26 cellular contexts compared by ENCODE assay signal in the genomic region with DNA sequence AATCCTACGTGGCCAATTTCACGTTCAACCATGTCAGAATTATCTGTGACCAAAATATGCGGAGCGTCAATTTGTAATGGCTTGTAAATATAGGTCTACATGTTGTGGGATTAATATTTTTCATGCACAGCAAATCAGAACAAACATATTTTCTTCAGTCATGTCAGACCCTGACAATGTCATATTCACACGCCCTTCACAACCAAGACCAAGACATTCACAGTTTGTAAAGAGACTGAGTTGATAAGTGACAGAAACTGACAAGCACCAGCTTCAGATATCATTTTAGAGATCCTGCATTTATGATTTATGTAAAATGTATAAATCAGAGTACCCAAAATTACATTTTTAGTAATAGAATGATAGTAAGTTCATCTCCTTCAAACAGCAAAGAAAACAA.
"Had no signal": no experiment of that assay in that cellular context is flagged by ENCODE, and none has a peak within 500 bp of the region (broad histone marks: within the 10 kb centered on the region; RNA-seq: fewer than 3 reads in every experiment).

No MANE protein-coding gene starts in this region.

- H3K9me3 ChIP-seq: colonic mucosa, esophagus muscularis mucosa, esophagus squamous epithelium, gastrocnemius medialis, gastroesophageal sphincter, heart left ventricle, heart right ventricle had no signal

- H3K4me1 Mint-ChIP-seq: endodermal cell had no signal

- H3K36me3 ChIP-seq: colonic mucosa, esophagus muscularis mucosa, esophagus squamous epithelium, gastrocnemius medialis, gastroesophageal sphincter, heart left ventricle, heart right ventricle had no signal

- H3K27me3 ChIP-seq: colonic mucosa, dorsolateral prefrontal cortex, esophagus muscularis mucosa, esophagus squamous epithelium, foreskin keratinocyte, gastrocnemius medialis, gastroesophageal sphincter, heart left ventricle, heart right ventricle had no signal

- ATAC-seq: effector memory CD8-positive, alpha-beta T cell; esophagus mucosa; foreskin keratinocyte; gastrocnemius medialis; gastroesophageal sphincter; heart left ventricle; heart right ventricle had no signal

- H3K27ac Mint-ChIP-seq: dendritic cell treated with granulocyte-macrophage colony-stimulating factor and Interleukin-4, amounts not matched to agents 40 ng/mL and 50 ng/mL, for 4 days; effector memory CD8-positive, alpha-beta T cell; endodermal cell had no signal

- H3K27me3 Mint-ChIP-seq: dendritic cell treated with granulocyte-macrophage colony-stimulating factor and Interleukin-4, amounts not matched to agents 40 ng/mL and 50 ng/mL, for 4 days; effector memory CD8-positive, alpha-beta T cell had no signal

- H3K4me3 Mint-ChIP-seq: dendritic cell treated with granulocyte-macrophage colony-stimulating factor and Interleukin-4, amounts not matched to agents 40 ng/mL and 50 ng/mL, for 4 days; effector memory CD8-positive, alpha-beta T cell; endodermal cell had no signal

- H3K9me3 Mint-ChIP-seq: dendritic cell treated with granulocyte-macrophage colony-stimulating factor and Interleukin-4, amounts not matched to agents 40 ng/mL and 50 ng/mL, for 4 days; endodermal cell had no signal

- H3K4me3 ChIP-seq: colonic mucosa, coronary artery, dorsolateral prefrontal cortex, esophagus muscularis mucosa, esophagus squamous epithelium, gastrocnemius medialis, gastroesophageal sphincter, heart left ventricle, heart right ventricle had no signal

- DNase-seq: colonic mucosa; cortex of kidney; dermis blood vessel endothelial cell; dorsolateral prefrontal cortex; effector CD4-positive, alpha-beta T cell; effector CD8-positive, alpha-beta T cell; effector memory CD4-positive, alpha-beta T cell; effector memory CD8-positive, alpha-beta T cell; endodermal cell; erythroblast; esophagus squamous epithelium; foreskin fibroblast; foreskin keratinocyte; foreskin melanocyte; gastrocnemius medialis; glutamatergic neuron; head of caudate nucleus; heart left ventricle; heart right ventricle had no signal

- H3K27ac ChIP-seq: colonic mucosa, coronary artery, dorsolateral prefrontal cortex, epithelial cell of prostate, esophagus muscularis mucosa, esophagus squamous epithelium, foreskin keratinocyte, gastrocnemius medialis, gastroesophageal sphincter, heart left ventricle, heart right ventricle had no signal

- FAIRE-seq: endothelial cell of umbilical vein had no signal
